Comparison of ENCODE assay signal across 8 cellular contexts in the genomic region with DNA sequence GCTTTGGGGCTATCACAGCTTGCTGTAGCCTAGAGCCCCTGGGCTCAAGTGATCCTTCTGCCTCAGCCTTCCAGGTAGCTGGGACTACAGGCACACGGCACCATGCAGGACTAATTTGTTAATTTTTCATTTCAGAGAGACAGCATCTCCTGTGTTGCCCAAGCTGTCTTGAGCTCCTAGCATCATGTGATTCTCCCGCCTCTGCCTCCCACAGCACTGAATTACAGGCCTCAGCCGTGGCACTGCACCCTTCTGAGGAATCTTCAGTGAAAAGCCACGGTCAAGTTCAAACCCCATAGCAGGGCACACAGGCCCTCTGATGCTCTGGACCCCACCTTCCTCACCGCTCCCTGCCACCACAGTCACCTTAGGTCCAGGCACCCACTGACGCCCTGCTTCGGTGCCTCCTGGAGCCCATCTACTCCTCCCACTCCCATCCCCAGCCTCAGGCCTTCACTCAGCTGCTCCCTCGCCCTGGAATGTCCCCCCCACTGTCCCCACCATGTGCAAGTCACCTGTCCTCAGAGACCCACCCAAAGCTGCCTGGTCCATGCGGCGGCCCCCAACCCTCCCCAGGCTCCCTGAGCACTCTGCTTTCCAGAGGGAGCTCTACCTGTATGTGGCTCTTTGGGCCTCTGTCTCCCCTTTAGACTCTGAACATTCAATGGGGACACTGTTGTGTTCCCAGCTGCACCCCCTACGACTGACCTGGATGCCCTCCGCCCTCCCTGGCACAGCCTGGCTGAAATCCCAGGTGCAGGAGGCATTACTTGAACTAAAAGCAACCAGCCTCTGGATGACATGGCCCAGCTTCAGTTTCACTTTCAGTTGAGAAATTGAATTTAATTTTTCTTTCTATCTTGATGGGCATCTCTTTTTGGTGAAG. TPM values are rescaled to one million over a fixed set of nuclear protein-coding genes. Genes with fewer than 3 reads are reported as not detected.
DNase-seq lines count a peak whose midpoint lies in the region; ATAC-seq and TF ChIP-seq lines count a peak whose summit lies in the region.

No MANE protein-coding gene starts in this region.

- CTCF ChIA-PET in GM10248 (lab: Yijun Ruan, JAX), result interaction anchor here (0.7 to 4.1 kb wide), 13 partner anchors 11 to 233 kb away, joined by 3 to 46 read pairs (median 6); a partner anchor contains a TSS
- CTCF ChIA-PET in PC-3 (lab: Charles Lee), result no interaction called here

- no peak overlapping the region for H3K27ac ChIP-seq in PC-3 (ENCODE audit: low read length)

- H3K4me3 ChIP-seq in PC-3 (ENCODE audit: low read length) (peak overlapping the region; percentile 96), endocrine pancreas (ENCODE audit: control insufficient read depth, insufficient read depth, low read length) (peak overlapping the region; percentile 81)

- H3K9ac ChIP-seq in PC-3 (ENCODE audit: low read length) (no peak overlapping the region), endocrine pancreas (ENCODE audit: control insufficient read depth, insufficient read depth, low read length) (peak overlapping the region; percentile 54)

- peaks cover 24% of the 10 kb centered on the region for H3K79me2 ChIP-seq in PC-3 (ENCODE audit: low read length)

- DNase-seq in GM10248 (ENCODE audit: extremely low spot score) (peak; percentile 41), PC-3 (peak; percentile 39), occipital lobe (lab: John Stamatoyannopoulos, UW) (peak; percentile 41), inferior parietal cortex (ENCODE audit: extremely low spot score) (no peak)

- H4K20me1 ChIP-seq in PC-3 (ENCODE audit: low read length), result no peaks in the 10 kb centered on the region

- H2AFZ ChIP-seq in PC-3 (ENCODE audit: low read length), result no peak overlapping the region

- no peak for TF ChIP-seq CTCF in GM10248 (IDR thresholded peaks at IDR 0.05; ENCODE audit: control extremely low read depth, extremely low read depth, low read depth, missing control alignments)
- TF ChIP-seq CTCF in PC-3 (conservative IDR thresholded peaks at IDR 0.05; ENCODE audit: low read depth, low read length), result no peak

- H3K36me3 ChIP-seq in PC-3 (ENCODE audit: low read depth, low read length), result no peaks in the 10 kb centered on the region; the same call in 1 of the 2 replicates
- H3K36me3 ChIP-seq in endocrine pancreas (ENCODE audit: control insufficient read depth, insufficient read depth, low read length), result no peaks in the 10 kb centered on the region

- no TSS peak for BruUV-seq in PC-3 (replicated peaks; lab: Mats Ljungman, UMichigan)

- H3K9me3 ChIP-seq in PC-3 (ENCODE audit: low read length) (no peaks in the 10 kb centered on the region), endocrine pancreas (ENCODE audit: control insufficient read depth, low read length) (no peaks in the 10 kb centered on the region)

- H3K4me2 ChIP-seq in PC-3 (ENCODE audit: low read length), result peak overlapping the region; percentile 98

- no peaks in the 10 kb centered on the region for H3K27me3 ChIP-seq in PC-3 (ENCODE audit: low read length)
- H3K27me3 ChIP-seq in endocrine pancreas (ENCODE audit: control insufficient read depth, insufficient read depth, low read length), result no peaks in the 10 kb centered on the region

- POLR2A ChIA-PET in GM10248 (lab: Yijun Ruan, JAX), result interaction anchor here (0.6 kb wide), 1 partner anchor 244 kb away, joined by 4 read pairs; a partner anchor contains a TSS
- POLR2A ChIA-PET in PC-3 (lab: Charles Lee; ENCODE audit: unreplicated experiment), result no interaction called here

- intact Hi-C loops in PC-3 (cut with micrococcal nuclease), result loop anchor here (5.0 kb wide), 1 partner anchor 40 kb away; no protein-coding TSS in a partner anchor

- no peaks in the 10 kb centered on the region for H3F3A ChIP-seq in PC-3 (ENCODE audit: low read length, unreplicated experiment)

- ATAC-seq in PC-3 (no peak), GM21737 (IDR thresholded peaks at IDR 0.05; ENCODE audit: unreplicated experiment) (no peak), GM19455 (IDR thresholded peaks at IDR 0.05; ENCODE audit: unreplicated experiment) (no peak), HG02642 (IDR thresholded peaks at IDR 0.05; ENCODE audit: poor library complexity, unreplicated experiment) (no peak)

- H3K4me1 ChIP-seq in PC-3 (ENCODE audit: insufficient read depth, low read length) (peaks cover 18% of the 10 kb centered on the region), endocrine pancreas (ENCODE audit: control insufficient read depth, insufficient read depth, low read length) (peaks cover 12% of the 10 kb centered on the region)

- no peaks in the 10 kb centered on the region for H3K9me2 ChIP-seq in PC-3 (replicated peaks; ENCODE audit: low read length)

RNA-seq across cellular contexts. Expression of a gene that starts 1.6 kb away (rescaled TPM):
- total RNA-seq in PC-3 (2014; rRNA removed), result 9.7 and 15.7 TPM in 2 replicates
- total RNA-seq in occipital lobe, result 7.0 TPM

RNA-seq across cellular contexts. Expression of a gene that starts 15.2 kb away (rescaled TPM):
- total RNA-seq in PC-3 (2014; rRNA removed), result 0.52 TPM in 1 of 2 replicates, not detected in the other
- 1.4 TPM for total RNA-seq in occipital lobe

RNA-seq across cellular contexts. Expression of a gene that starts 36.1 kb away (rescaled TPM):
- total RNA-seq in PC-3 (2014; rRNA removed) (0.04 TPM in 1 of 2 replicates, not detected in the other), occipital lobe (10.5 TPM)

Comparison
In these comparisons a context has a peak if more than half of its experiments do, and no peak if none do; other contexts are left out.
1. RNA of a gene that starts 36.1 kb away (total RNA-seq): 10.5 TPM in occipital lobe (single experiment); 0.04 TPM in PC-3; every median in the first group is over 10 times any median in the second.